ENCODE assay signal across 8 cellular contexts in genomic region chr12:4858385-4858784, GRCh38. TPM values are rescaled to one million over a fixed set of nuclear protein-coding genes. Genes with fewer than 3 reads are reported as not detected.
DNase-seq lines count a peak whose midpoint lies in the region; ATAC-seq, FAIRE-seq and TF ChIP-seq lines count a peak whose summit lies in the region.
"Had no signal": no experiment of that assay in that cellular context is flagged by ENCODE, and none has a peak within 500 bp of the region (broad histone marks: within the 10 kb centered on the region; RNA-seq: fewer than 3 reads in every experiment).

No MANE protein-coding gene starts in this region.

- peak; percentile 78 for ATAC-seq in left ventricle myocardium superior

- H3K9ac ChIP-seq in rectal smooth muscle tissue (ENCODE audit: low read length): no peak overlapping the region

- H3K27ac ChIP-seq in rectal smooth muscle tissue (ENCODE audit: low read depth, low read length): no peak overlapping the region

- FAIRE-seq in GM12892 (lab: Jason Lieb, UNC): peak; percentile 73

- no peak for TF ChIP-seq POLR2A in GM12892 (IDR thresholded peaks at IDR 0.05; ENCODE audit: low read depth, low read length)

- H3K4me3 ChIP-seq in rectal smooth muscle tissue (ENCODE audit: low read length): peak overlapping the region; percentile 46
- H3K4me3 ChIP-seq: lung had no signal

- intact Hi-C loops in left ventricle myocardium superior (cut with micrococcal nuclease): loop anchor here (5.0 to 10.0 kb wide), 2 partner anchors 144 to 226 kb away; no protein-coding TSS in a partner anchor

- H3K27me3 ChIP-seq in rectal smooth muscle tissue (ENCODE audit: control insufficient read depth, insufficient read depth, low read length): no peaks in the 10 kb centered on the region

- no peaks in the 10 kb centered on the region for H3K36me3 ChIP-seq in rectal smooth muscle tissue (ENCODE audit: control insufficient read depth, insufficient read depth, low read length)

- H3K4me1 ChIP-seq in rectal smooth muscle tissue (ENCODE audit: control insufficient read depth, insufficient read depth, low read length): peaks cover 11% of the 10 kb centered on the region

- DNase-seq in GM12892 (ENCODE audit: insufficient read length): no peak
- DNase-seq in NCI-H2107 treated with DMSO at 0.1 percent for 48 hours (lab: John Stamatoyannopoulos, UW; ENCODE audit: unreplicated experiment): peak; percentile 30
- DNase-seq in left ventricle myocardium superior: peak; percentile 47
- no peak for DNase-seq in AG20443 (ENCODE audit: low spot score)
- no peak for DNase-seq in foreskin melanocyte
- DNase-seq in T1000 (lab: John Stamatoyannopoulos, UW): no peak

RNA-seq across cellular contexts. Expression of gene KCNA1, which starts 51.3 kb away (rescaled TPM):
- 0.53 TPM for polyA plus RNA-seq in GM12892 (2012; ENCODE audit: missing spikeins)
- total RNA-seq in left ventricle myocardium superior: not detected

Comparison
In these comparisons a context has a peak if more than half of its experiments do, and no peak if none do; other contexts are left out.
1. DNase-seq: peak in NCI-H2107 treated with DMSO at 0.1 percent for 48 hours (single experiment) and left ventricle myocardium superior (single experiment); none in GM12892 (single experiment), AG20443 (single experiment), foreskin melanocyte (single experiment) and T1000 (single experiment).